ENCODE assay signal across 23 cellular contexts in the genomic region with DNA sequence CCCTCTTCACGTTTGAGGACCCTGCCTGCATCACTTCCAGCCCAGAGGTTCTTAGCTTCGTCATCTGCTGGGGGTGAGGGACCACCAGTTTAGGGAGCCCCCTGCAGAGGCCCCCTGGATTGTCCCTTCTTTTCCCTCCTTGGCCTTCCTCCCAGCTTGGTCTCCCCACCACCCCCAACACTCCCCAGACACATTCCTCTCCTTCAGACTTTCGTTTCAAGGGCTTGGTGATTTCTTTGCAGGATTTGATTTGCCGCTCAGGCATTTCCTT.
DNase-seq lines count a peak whose midpoint lies in the region; ATAC-seq and TF ChIP-seq lines count a peak whose summit lies in the region.
"Had no signal": no experiment of that assay in that cellular context is flagged by ENCODE, and none has a peak within 500 bp of the region (broad histone marks: within the 10 kb centered on the region; RNA-seq: fewer than 3 reads in every experiment).

No MANE protein-coding gene starts in this region.

- intact Hi-C loops in Calu3 (cut with micrococcal nuclease; ENCODE audit: unreplicated experiment): loop anchor here (2.0 kb wide), 1 partner anchor 54 kb away; no protein-coding TSS in a partner anchor
- intact Hi-C loops in PC-9 (cut with micrococcal nuclease; ENCODE audit: unreplicated experiment): no loop called here
- intact Hi-C loops in stomach (cut with DNase I; ENCODE audit: low total_unique reads): no loop called here
- intact Hi-C loops in gastrocnemius medialis (cut with DNase I; ENCODE audit: low total_unique reads): no loop called here

- no peaks in the 10 kb centered on the region for H3K79me2 ChIP-seq in PC-9 (ENCODE audit: low read depth)

- no peak overlapping the region for H2AFZ ChIP-seq in PC-9

- H3K4me3 Mint-ChIP-seq in Calu3 (ENCODE audit: low read depth, unreplicated experiment) (peak overlapping the region; percentile 46), endodermal cell (peak overlapping the region; percentile 24)
- H3K4me3 Mint-ChIP-seq: B cell; HFFc6; stimulated activated effector memory CD8-positive, alpha-beta T cell treated with anti-CD3 and anti-CD28 coated beads, Interleukin-12 subunit alpha, Interleukin-12 subunit beta, amount 100 ng/mL, for 72 hours; T-helper 1 cell treated with Interleukin-12 subunit alpha and Interleukin-12 subunit beta and Interleukin-4 antibody, amounts not matched to agents 30 μg/mL and 1 μg/mL, for 36 hours had no signal

- peaks cover 9% of the 10 kb centered on the region for H3F3A ChIP-seq in PC-9 (ENCODE audit: insufficient read depth, low read depth)

- peak overlapping the region; percentile 95 for H3K27ac Mint-ChIP-seq in Calu3 (ENCODE audit: unreplicated experiment)
- H3K27ac Mint-ChIP-seq in endodermal cell: peak overlapping the region; percentile 85
- H3K27ac Mint-ChIP-seq: B cell; HFFc6; stimulated activated effector memory CD8-positive, alpha-beta T cell treated with anti-CD3 and anti-CD28 coated beads, Interleukin-12 subunit alpha, Interleukin-12 subunit beta, amount 100 ng/mL, for 72 hours; T-helper 1 cell treated with Interleukin-12 subunit alpha and Interleukin-12 subunit beta and Interleukin-4 antibody, amounts not matched to agents 30 μg/mL and 1 μg/mL, for 36 hours had no signal

- H3K4me1 ChIP-seq in PC-9 (replicated peaks; ENCODE audit: insufficient read depth): peaks cover 22% of the 10 kb centered on the region
- H3K4me1 ChIP-seq in endodermal cell (ENCODE audit: control insufficient read depth, insufficient read depth, low read length): peaks cover 19% of the 10 kb centered on the region
- peaks cover 22 to 49% (median 39%) of the 10 kb centered on the region in 4 donors for H3K4me1 ChIP-seq in stomach
- peaks cover 0 to 1% of the 10 kb centered on the region in 2 donors for H3K4me1 ChIP-seq in gastrocnemius medialis
- H3K4me1 ChIP-seq: SJCRH30, testis had no signal

- peaks cover 71% of the 10 kb centered on the region for H3K4me1 Mint-ChIP-seq in Calu3 (ENCODE audit: low read depth, unreplicated experiment)
- peaks cover 68% of the 10 kb centered on the region for H3K4me1 Mint-ChIP-seq in endodermal cell
- H3K4me1 Mint-ChIP-seq: B cell; stimulated activated effector memory CD8-positive, alpha-beta T cell treated with anti-CD3 and anti-CD28 coated beads, Interleukin-12 subunit alpha, Interleukin-12 subunit beta, amount 100 ng/mL, for 72 hours had no signal

- no peaks in the 10 kb centered on the region for H3K9me3 Mint-ChIP-seq in Calu3 (ENCODE audit: low read depth, unreplicated experiment)
- no peaks in the 10 kb centered on the region for H3K9me3 Mint-ChIP-seq in endodermal cell
- H3K9me3 Mint-ChIP-seq: HFFc6; stimulated activated effector memory CD8-positive, alpha-beta T cell treated with anti-CD3 and anti-CD28 coated beads, Interleukin-12 subunit alpha, Interleukin-12 subunit beta, amount 100 ng/mL, for 72 hours; T-helper 1 cell treated with Interleukin-12 subunit alpha and Interleukin-12 subunit beta and Interleukin-4 antibody, amounts not matched to agents 30 μg/mL and 1 μg/mL, for 36 hours had no signal

- POLR2A ChIA-PET in PC-9 (lab: Charles Lee; ENCODE audit: unreplicated experiment): no interaction called here

- ATAC-seq in gastrocnemius medialis: no peak
- ATAC-seq: right cardiac atrium; stimulated activated effector memory CD8-positive, alpha-beta T cell treated with anti-CD3 and anti-CD28 coated beads, Interleukin-12 subunit alpha, Interleukin-12 subunit beta, amount 100 ng/mL, for 72 hours had no signal

- no peak for TF ChIP-seq CTCF in Calu3 (IDR thresholded peaks at IDR 0.05; ENCODE audit: unreplicated experiment)
- TF ChIP-seq CTCF in PC-9 (conservative IDR thresholded peaks at IDR 0.05): no peak
- no peak for TF ChIP-seq CTCF in endodermal cell (conservative IDR thresholded peaks at IDR 0.05)
- TF ChIP-seq CTCF in stomach (IDR thresholded peaks at IDR 0.05): no peak
- TF ChIP-seq CTCF in gastrocnemius medialis (IDR thresholded peaks at IDR 0.05 in 4 of 5, conservative IDR thresholded peaks at IDR 0.05 in 1 of 5): no peak

- no peaks in the 10 kb centered on the region for H3K27me3 ChIP-seq in PC-9 (ENCODE audit: insufficient read depth, low read depth)
- no peaks in the 10 kb centered on the region for H3K27me3 ChIP-seq in endodermal cell (ENCODE audit: control insufficient read depth, insufficient read depth, low read length, poor library complexity, severe bottlenecking)
- no peaks in the 10 kb centered on the region for H3K27me3 ChIP-seq in stomach
- H3K27me3 ChIP-seq in gastrocnemius medialis: no peaks in the 10 kb centered on the region
- H3K27me3 ChIP-seq: SJCRH30, testis had no signal

- H3K27ac ChIP-seq in PC-9 (peak overlapping the region; percentile 83), endodermal cell (ENCODE audit: low read depth, low read length) (peak overlapping the region; percentile 57), stomach (peak overlapping the region in 4 of 5 donors; percentile 36 to 80 (median 67)), gastrocnemius medialis (no peak overlapping the region)
- H3K27ac ChIP-seq: HL-60, SJCRH30, testis had no signal

- H3K4me2 ChIP-seq in PC-9: peak overlapping the region; percentile 74

- BruUV-seq in Calu3 (replicated peaks; lab: Mats Ljungman, UMichigan) (no TSS peak), PC-9 (replicated peaks; lab: Mats Ljungman, UMichigan) (no TSS peak)

- 38 to 54% methylated on average over 2 to 4 of the region's 4 CpGs for WGBS in endodermal cell (ENCODE audit: insufficient coverage in 1 of 2, insufficient read length in 1 of 2), 2 experiments
- 38 to 64% (median 43%) methylated on average over 4 of the region's 4 CpGs for WGBS in stomach, 5 donors

- H3K27me3 Mint-ChIP-seq in Calu3 (ENCODE audit: unreplicated experiment) (no peaks in the 10 kb centered on the region), endodermal cell (ENCODE audit: insufficient read depth) (no peaks in the 10 kb centered on the region)

- in situ Hi-C loops in gastrocnemius medialis (cut with MboI; ENCODE audit: low sequenced_read_pairs in 4 of 4): no loop called here

- CTCF ChIA-PET in Calu3 (lab: Charles Lee) (interaction anchor here (3.3 kb wide), 1 partner anchor 16 kb away, joined by 26 read pairs; no protein-coding TSS in a partner anchor), PC-9 (lab: Charles Lee) (interaction anchor here (0.5 kb wide), 1 partner anchor 54 kb away, joined by 9 read pairs; no protein-coding TSS in a partner anchor)

- H3K9ac ChIP-seq in endodermal cell (ENCODE audit: extremely low read depth, low read length, poor library complexity, severe bottlenecking): peak overlapping the region; percentile 51

- H3K36me3 ChIP-seq in PC-9 (ENCODE audit: low read depth) (no peaks in the 10 kb centered on the region), endodermal cell (ENCODE audit: control insufficient read depth, insufficient read depth, low read length) (no peaks in the 10 kb centered on the region), stomach (no peaks in the 10 kb centered on the region), gastrocnemius medialis (no peaks in the 10 kb centered on the region)
- H3K36me3 ChIP-seq: SJCRH30 had no signal

- DNase-seq in Calu3 (no peak), PC-9 (no peak), endodermal cell (no peak), stomach (no peak), gastrocnemius medialis (no peak), NCI-H2081 treated with DMSO at 0.1 percent for 48 hours (lab: John Stamatoyannopoulos, UW) (no peak), SHP77 (lab: John Stamatoyannopoulos, UW) (no peak)
- DNase-seq: activated naive CD4-positive, alpha-beta T cell; amygdala; central memory CD4-positive, alpha-beta T cell; effector CD8-positive, alpha-beta T cell; KG1; NCI-H1048; NCI-H2107; NCI-H524 treated with DMSO at 0.1 percent for 48 hours; right cardiac atrium; SJCRH30; testis had no signal

- TF ChIP-seq EP300 in stomach (IDR thresholded peaks at IDR 0.05): no peak

- H4K20me1 ChIP-seq in PC-9 (ENCODE audit: insufficient read depth): no peaks in the 10 kb centered on the region

- no peaks in the 10 kb centered on the region for H3K9me3 ChIP-seq in PC-9 (ENCODE audit: insufficient read depth, low read depth)
- H3K9me3 ChIP-seq in endodermal cell (ENCODE audit: control insufficient read depth, low read length): no peaks in the 10 kb centered on the region
- no peaks in the 10 kb centered on the region for H3K9me3 ChIP-seq in stomach
- no peaks in the 10 kb centered on the region for H3K9me3 ChIP-seq in gastrocnemius medialis
- H3K9me3 ChIP-seq: SJCRH30, testis had no signal

- H3K4me3 ChIP-seq in PC-9: peak overlapping the region; percentile 42; the same call in 1 of the 2 replicates
- H3K4me3 ChIP-seq in endodermal cell (ENCODE audit: low read length): no peak overlapping the region
- no peak overlapping the region for H3K4me3 ChIP-seq in stomach
- no peak overlapping the region for H3K4me3 ChIP-seq in gastrocnemius medialis
- H3K4me3 ChIP-seq: SJCRH30, testis had no signal

- no peaks in the 10 kb centered on the region for H3K9me2 ChIP-seq in PC-9 (ENCODE audit: insufficient read depth)

- no peak for TF ChIP-seq POLR2A in stomach (IDR thresholded peaks at IDR 0.05)
- TF ChIP-seq POLR2A in gastrocnemius medialis (IDR thresholded peaks at IDR 0.05): no peak

- H3K36me3 Mint-ChIP-seq in Calu3 (ENCODE audit: insufficient read depth, unreplicated experiment) (peaks cover 43% of the 10 kb centered on the region), endodermal cell (ENCODE audit: low read depth) (no peaks in the 10 kb centered on the region)
- H3K36me3 Mint-ChIP-seq: stimulated activated effector memory CD8-positive, alpha-beta T cell treated with anti-CD3 and anti-CD28 coated beads, Interleukin-12 subunit alpha, Interleukin-12 subunit beta, amount 100 ng/mL, for 72 hours had no signal

Comparison
In these comparisons a context has a peak if more than half of its experiments do, and no peak if none do; other contexts are left out.
1. H3K27ac ChIP-seq: peak in PC-9 (single experiment), endodermal cell (single experiment) and stomach (4 of 5); none in gastrocnemius medialis (0 of 4).